ENCODE assay signal across 8 cellular contexts in genomic region chr9:107484117-107484723, GRCh38. TPM values are rescaled to one million over a fixed set of nuclear protein-coding genes. Genes with fewer than 3 reads are reported as not detected.
DNase-seq lines count a peak whose midpoint lies in the region; ATAC-seq, FAIRE-seq and TF ChIP-seq lines count a peak whose summit lies in the region.

No MANE protein-coding gene starts in this region.

- no peak overlapping the region for H3K27ac Mint-ChIP-seq in brain

- H3K36me3 ChIP-seq in upper lobe of left lung: peaks cover 0 to 54% (median 11%) of the 10 kb centered on the region in 4 donors

- peaks cover 20% of the 10 kb centered on the region for H3K36me3 Mint-ChIP-seq in brain

- H3K9me3 Mint-ChIP-seq in brain: no peaks in the 10 kb centered on the region

- no peak for TF ChIP-seq EP300 in upper lobe of left lung (IDR thresholded peaks at IDR 0.05)

- peak; percentile 61 for ATAC-seq in HG02884 (IDR thresholded peaks at IDR 0.05; ENCODE audit: unreplicated experiment)
- ATAC-seq in left colon: peak; percentile 18
- peak in 1 of 2 donors; percentile 23 for ATAC-seq in upper lobe of left lung (ENCODE audit: low FRiP score in 2 of 2)
- no peak for ATAC-seq in HG02973 (IDR thresholded peaks at IDR 0.05; ENCODE audit: unreplicated experiment)
- no peak for ATAC-seq in HG03097 (IDR thresholded peaks at IDR 0.05; ENCODE audit: low FRiP score, unreplicated experiment)

- peak overlapping the region in 2 of 5 experiments; percentile 13 to 73 for H3K4me3 Mint-ChIP-seq in brain

- H3K4me3 ChIP-seq in upper lobe of left lung: peak overlapping the region; percentile 29 to 87 (median 64)

- intact Hi-C loops in left colon (cut with DNase I, micrococcal nuclease): loop anchor here in 1 of 2 donors (5.0 kb wide), 1 partner anchor 788 kb away; no protein-coding TSS in a partner anchor

- 41 to 44% methylated on average over 4 of the region's 4 CpGs for WGBS in upper lobe of left lung, 2 donors

- peaks cover 59% of the 10 kb centered on the region for H3K27me3 Mint-ChIP-seq in brain

- DNase-seq in NCI-H345 (lab: John Stamatoyannopoulos, UW) (peak; percentile 60), left colon (peak in 1 of 2 donors; percentile 40), upper lobe of left lung (no peak)

- no peak for TF ChIP-seq POLR2A in upper lobe of left lung (IDR thresholded peaks at IDR 0.05)

- no peaks in the 10 kb centered on the region for H3K9me3 ChIP-seq in upper lobe of left lung

- peak overlapping the region; percentile 16 to 96 (median 94) for H3K27ac ChIP-seq in upper lobe of left lung

- peaks cover 0 to 19% (median 7%) of the 10 kb centered on the region in 4 donors for H3K27me3 ChIP-seq in upper lobe of left lung

- peak; percentile 97 for FAIRE-seq in G401.6 (lab: Jason Lieb, UNC)

- TF ChIP-seq CTCF in brain (conservative IDR thresholded peaks at IDR 0.05): peak; percentile 77 to 82
- peak in 4 of 6 experiments; percentile 21 to 55 (median 45) for TF ChIP-seq CTCF in upper lobe of left lung (IDR thresholded peaks at IDR 0.05)

- peaks cover 16 to 24% (median 18%) of the 10 kb centered on the region in 4 donors for H3K4me1 ChIP-seq in upper lobe of left lung

- H3K4me1 Mint-ChIP-seq in brain: peaks cover 24% of the 10 kb centered on the region

RNA-seq across cellular contexts. Expression of gene KLF4, which starts 5.3 kb away (rescaled TPM):
- 9.1 TPM for polyA plus RNA-seq in brain (ENCODE audit: insufficient read depth, low read depth, low replicate concordance)
- total RNA-seq in left colon (100 to 1,000 TPM; 481 to 507 TPM), upper lobe of left lung (100 to 1,000 TPM in 3 of 6 donors, 10 to 100 TPM in 3; 50.3 to 213 (median 104) TPM)

Comparison
In these comparisons a context has a peak if more than half of its experiments do, and no peak if none do; other contexts are left out.
1. ATAC-seq: peak in HG02884 (single experiment) and left colon (single experiment); none in HG02973 (single experiment) and HG03097 (single experiment).